ENCODE assay signal across 8 cellular contexts in genomic region chr15:90232941-90233700, GRCh38. TPM values are rescaled to one million over a fixed set of nuclear protein-coding genes. Genes with fewer than 3 reads are reported as not detected.
A peak's percentile ranks its signal among the peaks of the same experiment; 100 is the strongest.
DNase-seq lines count a peak whose midpoint lies in the region; ATAC-seq and TF ChIP-seq lines count a peak whose summit lies in the region.

No MANE protein-coding gene starts in this region.

- no peaks in the 10 kb centered on the region for H3K27me3 Mint-ChIP-seq in T-helper 17 cell
- no peaks in the 10 kb centered on the region for H3K27me3 Mint-ChIP-seq in brain
- peaks cover 19 to 25% (median 24%) of the 10 kb centered on the region in 3 donors for H3K27me3 Mint-ChIP-seq in immature natural killer cell (ENCODE audit: low read depth in 3 of 3)

- H3K36me3 Mint-ChIP-seq in T-helper 17 cell (ENCODE audit: low read depth) (peaks cover 4% of the 10 kb centered on the region), brain (peaks cover 20% of the 10 kb centered on the region), immature natural killer cell (peaks cover 4 to 28% (median 11%) of the 10 kb centered on the region in 3 donors)

- H3K4me1 Mint-ChIP-seq in T-helper 17 cell (peaks cover 40% of the 10 kb centered on the region), brain (peaks cover 20% of the 10 kb centered on the region), immature natural killer cell (peaks cover 56 to 60% of the 10 kb centered on the region in 2 donors)

- H3K4me3 Mint-ChIP-seq in T-helper 17 cell: peak overlapping the region; percentile 97
- H3K4me3 Mint-ChIP-seq in brain: peak overlapping the region; percentile 82 to 93 (median 85)
- H3K4me3 Mint-ChIP-seq in immature natural killer cell: peak overlapping the region; percentile 86 to 95 (median 89)

- H3K9me3 Mint-ChIP-seq in brain (peaks cover 0 to 2% (median 0%) of the 10 kb centered on the region in 5 experiments), immature natural killer cell (no peaks in the 10 kb centered on the region)

- DNase-seq in DMS114 treated with DMSO at 0.1 percent for 48 hours (lab: John Stamatoyannopoulos, UW; ENCODE audit: unreplicated experiment) (peak; percentile 23), GM20000 (ENCODE audit: low spot score) (peak; percentile 65), HS-27A (ENCODE audit: low read depth) (peak; percentile 24), T-helper 17 cell (peak; percentile 27 to 47 (median 44)), immature natural killer cell (peak; percentile 41 to 50 (median 45)), retina (no peak)
- DNase-seq in stimulated activated CD4-positive, alpha-beta T cell treated with anti-CD3 and anti-CD28 coated beads, Interleukin-1b, Interleukin-23, amount 100 ng/mL, for 1 hour (ENCODE audit: low read depth in 2 of 2): peak; percentile 10 to 41

- no peaks in the 10 kb centered on the region for H3K9me3 ChIP-seq in T-helper 17 cell (ENCODE audit: control insufficient read depth, low read length, poor library complexity, severe bottlenecking)

- H3K27ac Mint-ChIP-seq in T-helper 17 cell (peak overlapping the region; percentile 100), brain (peak overlapping the region; percentile 31 to 81 (median 38)), immature natural killer cell (peak overlapping the region; percentile 99 to 100 (median 99))

- peak; percentile 36 for TF ChIP-seq CTCF in GM20000 (IDR thresholded peaks at IDR 0.05; ENCODE audit: extremely low read depth, missing control alignments)
- peak; percentile 47 to 65 for TF ChIP-seq CTCF in brain (conservative IDR thresholded peaks at IDR 0.05)

- ATAC-seq in T-helper 17 cell: peak; percentile 8

RNA-seq across cellular contexts. Expression of gene CIB1, which starts 0.6 kb away (rescaled TPM):
- total RNA-seq in T-helper 17 cell: 100 to 1,000 TPM; 166 to 183 TPM
- polyA plus RNA-seq in brain (ENCODE audit: insufficient read depth, low read depth, low replicate concordance) (40.0 TPM), immature natural killer cell (100 to 1,000 TPM; 219 to 304 (median 265) TPM)

RNA-seq across cellular contexts. Expression of gene GDPGP1, which starts 0.9 kb away (rescaled TPM):
- 1 to 10 TPM; 3.7 to 4.6 TPM for total RNA-seq in T-helper 17 cell
- 0.76 TPM for polyA plus RNA-seq in brain (ENCODE audit: insufficient read depth, low read depth, low replicate concordance)
- 1 to 10 TPM in 2 of 3 donors, under 1 TPM in 1; 0.82 to 5.9 (median 1.4) TPM for polyA plus RNA-seq in immature natural killer cell

RNA-seq across cellular contexts. Expression of gene TTLL13, which starts 16.2 kb away (rescaled TPM):
- under 1 TPM in 1 of 2 donors, not detected in 1; 0.29 TPM for total RNA-seq in T-helper 17 cell
- polyA plus RNA-seq in brain (ENCODE audit: insufficient read depth, low read depth, low replicate concordance) (not detected), immature natural killer cell (1 to 10 TPM in 1 of 3 donors, under 1 TPM in 2; 0.23 to 2.0 (median 0.24) TPM)

RNA-seq across cellular contexts. Expression of gene SEMA4B, which starts 32.0 kb away (rescaled TPM):
- total RNA-seq in T-helper 17 cell: 10 to 100 TPM; 15.4 to 23.4 TPM
- polyA plus RNA-seq in brain (ENCODE audit: insufficient read depth, low read depth, low replicate concordance): 24.1 TPM
- polyA plus RNA-seq in immature natural killer cell: 10 to 100 TPM in 2 of 3 donors, 1 to 10 TPM in 1; 3.3 to 12.1 (median 11.4) TPM

RNA-seq across cellular contexts. Expression of gene NGRN, which starts 32.4 kb away (rescaled TPM):
- 10 to 100 TPM; 48.0 to 51.0 TPM for total RNA-seq in T-helper 17 cell
- polyA plus RNA-seq in brain (ENCODE audit: insufficient read depth, low read depth, low replicate concordance): 189 TPM
- polyA plus RNA-seq in immature natural killer cell: 10 to 100 TPM; 20.2 to 32.1 (median 26.0) TPM

Comparison
In these comparisons a context has a peak if more than half of its experiments do, and no peak if none do; other contexts are left out.
1. H3K27ac Mint-ChIP-seq: peak in every context shown above with its lines; median percentile 100 in T-helper 17 cell; 99 in immature natural killer cell; 38 in brain.